10 cellular contexts compared by ENCODE assay signal in the genomic region with DNA sequence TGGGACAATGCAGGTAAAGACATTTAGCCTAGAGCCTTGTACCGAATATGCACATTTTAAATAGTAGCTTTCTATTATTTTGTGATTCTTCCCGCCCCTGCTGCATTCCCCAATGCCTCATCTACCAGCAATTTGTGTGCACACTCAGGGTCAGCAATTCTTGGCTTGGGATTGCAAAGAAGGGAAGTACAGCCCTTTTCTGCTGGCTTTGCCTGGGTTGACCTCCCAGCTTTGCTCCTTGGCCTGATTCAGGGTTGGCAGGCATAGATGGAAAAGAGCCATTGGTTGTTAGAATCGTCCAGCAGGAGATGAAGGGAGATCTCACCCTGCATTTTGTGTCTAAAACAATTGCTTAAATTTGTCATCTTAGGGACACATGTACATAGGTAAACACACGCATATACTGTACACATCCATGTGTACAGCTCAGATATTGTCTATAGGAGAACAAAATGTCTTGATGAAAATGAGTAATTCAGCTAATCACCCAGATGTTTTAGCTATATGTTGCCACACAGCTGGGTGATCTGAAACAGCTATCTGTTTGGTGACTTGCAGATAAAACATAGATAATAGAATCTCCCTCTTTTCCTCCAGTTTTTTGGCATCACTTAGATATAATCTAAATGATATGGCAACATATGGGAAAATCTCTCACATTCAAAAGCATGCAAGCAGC.
DNase-seq lines count a peak whose midpoint lies in the region; ATAC-seq and TF ChIP-seq lines count a peak whose summit lies in the region.
"Had no signal": no experiment of that assay in that cellular context is flagged by ENCODE, and none has a peak within 500 bp of the region (broad histone marks: within the 10 kb centered on the region; RNA-seq: fewer than 3 reads in every experiment).

No MANE protein-coding gene starts in this region.

- WGBS in IMR-90 (ENCODE audit: extremely low coverage in 2 of 2, insufficient read length in 1 of 2), 2 experiments: no CpG with 5 or more reads among the region's 4 CpGs

- H3K4ac ChIP-seq in IMR-90 (ENCODE audit: low read depth, low read length): peak overlapping the region; percentile 20; the same call in 1 of the 2 replicates

- peak overlapping the region; percentile 28; the same call in 1 of the 2 replicates for H3K18ac ChIP-seq in IMR-90 (ENCODE audit: low read depth, low read length)

- H2AK9ac ChIP-seq in IMR-90 (replicated peaks; ENCODE audit: low read depth, low read length, poor library complexity): peak overlapping the region; percentile 22

- no peak for TF ChIP-seq CTCF in IMR-90 (conservative IDR thresholded peaks at IDR 0.05; ENCODE audit: low read depth, low read length)

- H2AFZ ChIP-seq in ACC112 (ENCODE audit: low read length, unreplicated experiment): peak overlapping the region; percentile 77
- peak overlapping the region; percentile 54 for H2AFZ ChIP-seq in IMR-90 (replicated peaks; ENCODE audit: low read length, poor library complexity)

- peak overlapping the region; percentile 94 for H3K27ac Mint-ChIP-seq in central memory CD8-positive, alpha-beta T cell (ENCODE audit: low read depth)
- H3K27ac Mint-ChIP-seq: dendritic cell treated with granulocyte-macrophage colony-stimulating factor and Interleukin-4, amounts not matched to agents 40 ng/mL and 50 ng/mL, for 4 days; progenitor cell of endocrine pancreas had no signal

- no peak overlapping the region for H3K9ac ChIP-seq in IMR-90 (ENCODE audit: low read depth, low read length)

- TF ChIP-seq POLR2A in IMR-90 (IDR thresholded peaks at IDR 0.05; ENCODE audit: low read depth, low read length): no peak

- peaks cover 2% of the 10 kb centered on the region for H3K36me3 Mint-ChIP-seq in central memory CD8-positive, alpha-beta T cell (ENCODE audit: insufficient read depth)

- no peaks in the 10 kb centered on the region for H4K20me1 ChIP-seq in IMR-90 (ENCODE audit: insufficient read depth, low read length)

- H4K8ac ChIP-seq in IMR-90 (ENCODE audit: low read depth in 2 of 2, low read length in 2 of 2): peak overlapping the region in 1 of 2 experiments; percentile 6; a peak in 1 of 4 replicates

- H4K5ac ChIP-seq in IMR-90 (ENCODE audit: low read depth, low read length): no peak overlapping the region

- no TSS peak for BruUV-seq in IMR-90 (replicated peaks; lab: Mats Ljungman, UMichigan)

- in situ Hi-C loops in IMR-90 (cut with MboI; ENCODE audit: low sequenced_read_pairs): no loop called here
- in situ Hi-C loops in ACHN (cut with HindIII; ENCODE audit: low pct_ligation_motif_present, low pct_unique_long_range_greater_than_20kb, low sequenced_read_pairs): no loop called here

- H3K27me3 Mint-ChIP-seq in central memory CD8-positive, alpha-beta T cell: no peaks in the 10 kb centered on the region
- H3K27me3 Mint-ChIP-seq: dendritic cell treated with granulocyte-macrophage colony-stimulating factor and Interleukin-4, amounts not matched to agents 40 ng/mL and 50 ng/mL, for 4 days; progenitor cell of endocrine pancreas had no signal

- H2BK5ac ChIP-seq in IMR-90 (ENCODE audit: low read depth, low read length, poor library complexity, severe bottlenecking): no peak overlapping the region

- intact Hi-C loops in IMR-90 (cut with micrococcal nuclease): no loop called here

- H3K27me3 ChIP-seq in ACC112 (ENCODE audit: insufficient read depth, low read length) (no peaks in the 10 kb centered on the region), IMR-90 (ENCODE audit: control insufficient read depth, insufficient read depth, low read length) (no peaks in the 10 kb centered on the region)

- peak overlapping the region; percentile 63 for H3K4me3 Mint-ChIP-seq in central memory CD8-positive, alpha-beta T cell
- H3K4me3 Mint-ChIP-seq: dendritic cell treated with granulocyte-macrophage colony-stimulating factor and Interleukin-4, amounts not matched to agents 40 ng/mL and 50 ng/mL, for 4 days had no signal

- POLR2A ChIA-PET in IMR-90 (lab: Charles Lee; ENCODE audit: unreplicated experiment): interaction anchor here (0.6 kb wide), 1 partner anchor 22 kb away, joined by 4 read pairs; no protein-coding TSS in a partner anchor

- H3K36me3 ChIP-seq in ACC112 (ENCODE audit: insufficient read depth, low read length) (0 out of 2 replicates have a peak, but pooled peaks cover 3% of the 10 kb centered on the region), IMR-90 (ENCODE audit: control insufficient read depth, insufficient read depth, low read length) (no peaks in the 10 kb centered on the region)

- dilution Hi-C loops in IMR-90 (cut with HindIII; ENCODE audit: low sequenced_read_pairs, unreplicated experiment): no loop called here

- H2BK120ac ChIP-seq in IMR-90 (ENCODE audit: low read depth, low read length): peak overlapping the region; percentile 41; the same call in 1 of the 2 replicates

- CTCF ChIA-PET in IMR-90 (lab: Yijun Ruan, JAX): interaction anchor here (1.1 kb wide), 1 partner anchor 9 kb away, joined by 4 read pairs; no protein-coding TSS in a partner anchor

- peak overlapping the region; percentile 48; the same call in 1 of the 2 replicates for H3K14ac ChIP-seq in IMR-90 (replicated peaks; ENCODE audit: low read depth, low read length)

- H3K79me1 ChIP-seq in IMR-90 (ENCODE audit: low read depth in 1 of 2, low read length in 2 of 2): no peaks in the 10 kb centered on the region

- H2AK5ac ChIP-seq in IMR-90 (ENCODE audit: low read depth, low read length): no peak overlapping the region

- no peak for TF ChIP-seq RAD21 in IMR-90 (IDR thresholded peaks at IDR 0.05; ENCODE audit: low read length)

- H2BK20ac ChIP-seq in IMR-90 (ENCODE audit: low read depth, low read length): peak overlapping the region; percentile 67; the same call in 1 of the 2 replicates

- H3K9me3 Mint-ChIP-seq in central memory CD8-positive, alpha-beta T cell: no peaks in the 10 kb centered on the region
- H3K9me3 Mint-ChIP-seq: dendritic cell treated with granulocyte-macrophage colony-stimulating factor and Interleukin-4, amounts not matched to agents 40 ng/mL and 50 ng/mL, for 4 days had no signal

- no peak overlapping the region for H2BK15ac ChIP-seq in IMR-90 (ENCODE audit: low read depth, low read length)

- H3K9me3 ChIP-seq in IMR-90 (ENCODE audit: control insufficient read depth, insufficient read depth, low read length): no peaks in the 10 kb centered on the region

- H3K27ac ChIP-seq in ACC112 (ENCODE audit: low read depth, low read length): peak overlapping the region; percentile 59
- H3K27ac ChIP-seq in IMR-90 (ENCODE audit: insufficient read depth, low read length): no peak overlapping the region

- H3K4me3 ChIP-seq in ACC112 (ENCODE audit: low read depth, low read length) (peak overlapping the region; percentile 15; the same call in 1 of the 2 replicates), IMR-90 (ENCODE audit: insufficient read depth, low read depth, low read length) (no peak overlapping the region)

- no peak overlapping the region for H3K56ac ChIP-seq in IMR-90 (ENCODE audit: extremely low read depth, insufficient read depth, low read length)

- peaks cover 4% of the 10 kb centered on the region; the same call in 1 of the 2 replicates for H3K9me1 ChIP-seq in IMR-90 (ENCODE audit: insufficient read depth, low read length)

- DNase-seq in IMR-90 (peak; percentile 69), midbrain (lab: John Stamatoyannopoulos, UW) (peak; percentile 51), ACHN (no peak), NCI-H2227 (lab: John Stamatoyannopoulos, UW; ENCODE audit: unreplicated experiment) (no peak), NCI-H146 treated with DMSO at 0.1 percent for 48 hours (lab: John Stamatoyannopoulos, UW; ENCODE audit: unreplicated experiment) (no peak)
- no peak for DNase-seq in central memory CD8-positive, alpha-beta T cell (ENCODE audit: low spot score in 2 of 2)
- DNase-seq in activated CD8-positive, alpha-beta memory T cell treated with anti-CD3 and anti-CD28 coated beads, Interleukin-2, amount 50 U/mL, for 48 hours: no peak

- peak overlapping the region; percentile 26; the same call in 1 of the 2 replicates for H3K23ac ChIP-seq in IMR-90 (ENCODE audit: low read depth, low read length)

- H4K91ac ChIP-seq in IMR-90 (ENCODE audit: insufficient read depth, low read depth, low read length): no peak overlapping the region

- H3K4me1 Mint-ChIP-seq in central memory CD8-positive, alpha-beta T cell: peaks cover 61% of the 10 kb centered on the region

- H3K4me2 ChIP-seq in IMR-90 (ENCODE audit: low read depth, low read length): peak overlapping the region; percentile 2; the same call in 1 of the 2 replicates

- peak; percentile 83 for ATAC-seq in IMR-90 (ENCODE audit: low read depth)
- no peak for ATAC-seq in central memory CD8-positive, alpha-beta T cell (replicated peaks; ENCODE audit: extremely low read depth, poor library complexity, severe bottlenecking)

- H3K79me2 ChIP-seq in ACC112 (ENCODE audit: control insufficient read depth, insufficient read depth, low read length, unreplicated experiment): no peaks in the 10 kb centered on the region

- H3K4me1 ChIP-seq in ACC112 (ENCODE audit: control insufficient read depth, insufficient read depth, low read length, unreplicated experiment): peaks cover 24% of the 10 kb centered on the region
- peaks cover 7% of the 10 kb centered on the region for H3K4me1 ChIP-seq in IMR-90 (ENCODE audit: control insufficient read depth, insufficient read depth, low read length)

TF ChIP-seq in IMR-90, 13 proteins besides CTCF, POLR2A, EP300 and RAD21:
- peak; percentile 75 for TF ChIP-seq MAFK (IDR thresholded peaks at IDR 0.05; ENCODE audit: low read depth, low read length)
- no peak for TF ChIP-seq RFX5 (IDR thresholded peaks at IDR 0.05; ENCODE audit: low read depth, low read length)
- peak; percentile 79; the same call in 1 of the 2 replicates for TF ChIP-seq BHLHE40 (IDR thresholded peaks at IDR 0.05; ENCODE audit: low read depth, low read length)
- no peak for TF ChIP-seq FOS (IDR thresholded peaks at IDR 0.05; ENCODE audit: low read depth, low read length)

Comparison
In these comparisons a context has a peak if more than half of its experiments do, and no peak if none do; other contexts are left out.
1. DNase-seq: peak in IMR-90 (single experiment) and midbrain (single experiment); none in central memory CD8-positive, alpha-beta T cell (0 of 2), activated CD8-positive, alpha-beta memory T cell treated with anti-CD3 and anti-CD28 coated beads, Interleukin-2, amount 50 U/mL, for 48 hours (single experiment), ACHN (single experiment), NCI-H2227 (single experiment) and NCI-H146 treated with DMSO at 0.1 percent for 48 hours (single experiment).